In genomic region chr9:34994429-34995287, GRCh38 we compare ENCODE assay signal across 7 cellular contexts. TPM values are rescaled to one million over a fixed set of nuclear protein-coding genes. Genes with fewer than 3 reads are reported as not detected.
DNase-seq lines count a peak whose midpoint lies in the region; ATAC-seq and TF ChIP-seq lines count a peak whose summit lies in the region.

No MANE protein-coding gene starts in this region.

- H3K27me3 Mint-ChIP-seq in activated B cell treated with CpG ODN at 0.5 μM for 24 hours: peaks cover 2% of the 10 kb centered on the region

- H3K27ac ChIP-seq in right cardiac atrium (ENCODE audit: low read length): peak overlapping the region; percentile 96

- peak overlapping the region; percentile 75 for H3K9ac ChIP-seq in skeletal muscle satellite cell (ENCODE audit: low read depth, low read length)

- CTCF ChIA-PET in activated B cell treated with CpG ODN at 0.5 μM for 24 hours (lab: Charles Lee): interaction anchor here (1.1 to 1.9 kb wide), 3 partner anchors 10 to 95 kb away, joined by 3 to 13 read pairs (median 7); no protein-coding TSS in a partner anchor

- H3K27me3 ChIP-seq in right cardiac atrium (ENCODE audit: control insufficient read depth, insufficient read depth): no peaks in the 10 kb centered on the region
- no peaks in the 10 kb centered on the region for H3K27me3 ChIP-seq in skeletal muscle satellite cell (ENCODE audit: control insufficient read depth, insufficient read depth, low read length)

- intact Hi-C loops in activated B cell treated with CpG ODN at 0.5 μM for 24 hours (cut with micrococcal nuclease) (no loop called here), right cardiac atrium (cut with DNase I) (no loop called here)

- peak; percentile 87 for TF ChIP-seq CTCF in LNCaP clone FGC (IDR thresholded peaks at IDR 0.05; ENCODE audit: control insufficient read depth, extremely low read depth, insufficient read depth)
- TF ChIP-seq CTCF in activated B cell treated with CpG ODN at 0.5 μM for 24 hours (IDR thresholded peaks at IDR 0.05): no peak

- POLR2A ChIA-PET in activated B cell treated with CpG ODN at 0.5 μM for 24 hours (lab: Charles Lee): interaction anchor here (1.0 to 2.2 kb wide), 3 partner anchors 33 to 95 kb away, joined by 3 to 10 read pairs (median 6); partner anchors contain the start of gene VCP

- peak; percentile 73 for DNase-seq in ELR (ENCODE audit: low read depth)
- no peak for DNase-seq in LNCaP clone FGC (ENCODE audit: low read depth)
- no peak for DNase-seq in activated B cell treated with CpG ODN at 0.5 μM for 24 hours
- peak in 2 of 3 donors; percentile 13 to 39 for DNase-seq in right cardiac atrium
- DNase-seq in activated CD4-positive, CD25-positive, alpha-beta regulatory T cell treated with anti-CD3 and anti-CD28 coated beads, Interleukin-2, amount 50 U/mL, for 72 hours: no peak

- peak overlapping the region; percentile 78 for H3K27ac Mint-ChIP-seq in activated B cell treated with CpG ODN at 0.5 μM for 24 hours

- H3K4me1 ChIP-seq in right cardiac atrium (ENCODE audit: control insufficient read depth, insufficient read depth, low read length): peaks cover 36% of the 10 kb centered on the region
- peaks cover 61% of the 10 kb centered on the region for H3K4me1 ChIP-seq in skeletal muscle satellite cell (ENCODE audit: control insufficient read depth, insufficient read depth, low read length)

- WGBS in right cardiac atrium: 32% methylated on average over 7 of the region's 7 CpGs

- H3K36me3 ChIP-seq in skeletal muscle satellite cell (ENCODE audit: insufficient read depth, low read length): peaks cover 22% of the 10 kb centered on the region

- H3K9me3 ChIP-seq in right cardiac atrium (ENCODE audit: control insufficient read depth, low read length) (no peaks in the 10 kb centered on the region), skeletal muscle satellite cell (replicated peaks; ENCODE audit: low read length) (no peaks in the 10 kb centered on the region)

- peak overlapping the region; percentile 46 for H3K4me3 Mint-ChIP-seq in activated B cell treated with CpG ODN at 0.5 μM for 24 hours

- peaks cover 9% of the 10 kb centered on the region for H3K36me3 Mint-ChIP-seq in activated B cell treated with CpG ODN at 0.5 μM for 24 hours (ENCODE audit: low read depth)

- H3K4me3 ChIP-seq in LNCaP clone FGC (ENCODE audit: low read depth, low read length) (no peak overlapping the region), right cardiac atrium (ENCODE audit: low read length) (no peak overlapping the region), skeletal muscle satellite cell (ENCODE audit: low read length) (no peak overlapping the region)

- peaks cover 46% of the 10 kb centered on the region for H3K4me1 Mint-ChIP-seq in activated B cell treated with CpG ODN at 0.5 μM for 24 hours

- ATAC-seq in activated B cell treated with CpG ODN at 0.5 μM for 24 hours (ENCODE audit: low read depth) (no peak), right cardiac atrium (no peak), HG02884 (IDR thresholded peaks at IDR 0.05; ENCODE audit: unreplicated experiment) (no peak)

- H3K4me2 ChIP-seq in skeletal muscle satellite cell (ENCODE audit: low read length): peak overlapping the region; percentile 53

- H3K9me3 Mint-ChIP-seq in activated B cell treated with CpG ODN at 0.5 μM for 24 hours: no peaks in the 10 kb centered on the region

RNA-seq across cellular contexts. Expression of gene DNAJB5, which starts 5.1 kb away (rescaled TPM):
- 5.4 and 6.4 TPM in 2 replicates for total RNA-seq in activated B cell treated with CpG ODN at 0.5 μM for 24 hours
- 10 to 100 TPM; 37.8 to 75.7 (median 51.4) TPM for total RNA-seq in right cardiac atrium
- 64.1 TPM for polyA plus RNA-seq in right cardiac atrium
- 8.3 and 10.6 TPM in 2 replicates for total RNA-seq in skeletal muscle satellite cell (2012; rRNA removed)

RNA-seq across cellular contexts. Expression of gene PHF24, which starts 36.6 kb away (rescaled TPM):
- total RNA-seq in activated B cell treated with CpG ODN at 0.5 μM for 24 hours: 0.13 TPM in 1 of 2 replicates, not detected in the other
- 1 to 10 TPM in 1 of 4 donors, under 1 TPM in 3; 0.03 to 1.3 (median 0.28) TPM for total RNA-seq in right cardiac atrium
- polyA plus RNA-seq in right cardiac atrium: 0.07 TPM
- total RNA-seq in skeletal muscle satellite cell (2012; rRNA removed): not detected in 2 replicates

Comparison
In these comparisons a context has a peak if more than half of its experiments do, and no peak if none do; other contexts are left out.
1. DNase-seq: peak in ELR (single experiment) and right cardiac atrium (2 of 3); none in LNCaP clone FGC (single experiment), activated B cell treated with CpG ODN at 0.5 μM for 24 hours (single experiment) and activated CD4-positive, CD25-positive, alpha-beta regulatory T cell treated with anti-CD3 and anti-CD28 coated beads, Interleukin-2, amount 50 U/mL, for 72 hours (single experiment).